28 cellular contexts compared by ENCODE assay signal in the genomic region with DNA sequence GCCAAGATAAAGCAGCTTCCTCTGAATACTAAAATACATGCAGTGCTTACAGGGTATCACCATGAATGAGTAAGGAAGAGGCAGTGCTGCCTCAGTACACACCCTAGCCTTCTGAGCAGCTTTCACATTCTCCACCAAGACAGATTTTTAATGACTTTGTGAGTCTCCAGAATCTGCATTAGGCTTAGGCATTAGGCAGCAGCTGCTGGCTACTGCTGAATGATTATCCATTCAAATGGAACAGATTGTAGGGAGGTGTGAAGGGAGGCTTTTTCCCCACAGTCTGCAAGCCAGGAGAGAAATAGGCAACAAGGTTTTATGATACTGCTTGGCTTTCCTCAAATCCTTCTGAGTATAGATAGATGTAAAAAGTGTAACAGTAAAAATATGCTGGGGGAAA.
DNase-seq lines count a peak whose midpoint lies in the region; ATAC-seq and TF ChIP-seq lines count a peak whose summit lies in the region.
"Had no signal": no experiment of that assay in that cellular context is flagged by ENCODE, and none has a peak within 500 bp of the region (broad histone marks: within the 10 kb centered on the region; RNA-seq: fewer than 3 reads in every experiment).

No MANE protein-coding gene starts in this region.

- peaks cover 8% of the 10 kb centered on the region for H3K4me1 Mint-ChIP-seq in WTC11
- H3K4me1 Mint-ChIP-seq in activated naive CD4-positive, alpha-beta T cell treated with anti-CD3 and anti-CD28 coated beads for 36 hours (ENCODE audit: low read depth) = no peaks in the 10 kb centered on the region
- H3K4me1 Mint-ChIP-seq: CD14-positive monocyte; mesothelial cell of epicardium; naive thymus-derived CD8-positive, alpha-beta T cell had no signal

- no peaks in the 10 kb centered on the region for H3K36me3 Mint-ChIP-seq in WTC11
- H3K36me3 Mint-ChIP-seq in activated naive CD4-positive, alpha-beta T cell treated with anti-CD3 and anti-CD28 coated beads for 36 hours (ENCODE audit: low read depth) = no peaks in the 10 kb centered on the region
- H3K36me3 Mint-ChIP-seq: CD14-positive monocyte; mesothelial cell of epicardium; naive thymus-derived CD8-positive, alpha-beta T cell had no signal

- POLR2A ChIA-PET in WTC11 (lab: Charles Lee) = no interaction called here

- H3K27me3 Mint-ChIP-seq in WTC11 (ENCODE audit: low read depth) = no peaks in the 10 kb centered on the region
- H3K27me3 Mint-ChIP-seq in activated naive CD4-positive, alpha-beta T cell treated with anti-CD3 and anti-CD28 coated beads for 36 hours (ENCODE audit: low read depth) = peaks cover 4% of the 10 kb centered on the region

- CTCF ChIA-PET in WTC11 (lab: Charles Lee) = no interaction called here
- CTCF ChIA-PET in activated naive CD4-positive, alpha-beta T cell treated with anti-CD3 and anti-CD28 coated beads for 36 hours (lab: Charles Lee) = no interaction called here

- DNase-seq in D341Med (ENCODE audit: low spot score) = peak; percentile 65
- DNase-seq in NCI-H1694 (lab: John Stamatoyannopoulos, UW) = peak; percentile 58
- no peak for DNase-seq in WTC11 (ENCODE audit: low spot score)
- peak; percentile 51 for DNase-seq in left kidney (ENCODE audit: low read depth, low spot score)
- no peak for DNase-seq in activated naive CD4-positive, alpha-beta T cell treated with anti-CD3 and anti-CD28 coated beads for 36 hours
- DNase-seq in omental fat pad (ENCODE audit: low spot score) = no peak
- no peak for DNase-seq in NCI-H510A treated with DMSO at 0.1 percent for 48 hours (lab: John Stamatoyannopoulos, UW)
- DNase-seq: activated CD8-positive, alpha-beta T cell treated with anti-CD3 and anti-CD28 coated beads, Interleukin-2, amount 10 ng/mL, durations not matched to agents 7 days and 5 days; activated gamma-delta T cell; activated T-cell treated with anti-CD3 and anti-CD28 coated beads for 4 hours; body of pancreas; head of caudate nucleus; left ventricle myocardium inferior; naive thymus-derived CD8-positive, alpha-beta T cell; NCI-H1436; NK-92 treated with Interleukin-12 subunit alpha and Interleukin-12 subunit beta, amount 100 ng/mL, for 24 hours; right lobe of liver; SIG-M5; stimulated activated CD4-positive, alpha-beta T cell treated with anti-CD3 and anti-CD28 coated beads, Interleukin-12 subunit alpha, Interleukin-12 subunit beta, amount 100 ng/mL, for 4 hours; stimulated activated CD4-positive, alpha-beta T cell treated with anti-CD3 and anti-CD28 coated beads, Interleukin-4, amount 100 ng/mL, for 24 hours; stimulated activated naive CD4-positive, alpha-beta T cell treated with Interleukin-2 at 50 U/mL for 16 hours; uterus had no signal

- TF ChIP-seq CTCF in WTC11 (IDR thresholded peaks at IDR 0.05) (no peak), omental fat pad (IDR thresholded peaks at IDR 0.05) (no peak)

- intact Hi-C loops in activated naive CD4-positive, alpha-beta T cell treated with anti-CD3 and anti-CD28 coated beads for 36 hours (cut with micrococcal nuclease) = no loop called here

- no peaks in the 10 kb centered on the region for H3K9me3 Mint-ChIP-seq in WTC11
- H3K9me3 Mint-ChIP-seq in activated naive CD4-positive, alpha-beta T cell treated with anti-CD3 and anti-CD28 coated beads for 36 hours = no peaks in the 10 kb centered on the region

- ATAC-seq in WTC11 = peak; percentile 73
- ATAC-seq in HG02885 (IDR thresholded peaks at IDR 0.05; ENCODE audit: poor library complexity, unreplicated experiment) = no peak
- no peak for ATAC-seq in omental fat pad (ENCODE audit: low FRiP score)
- ATAC-seq: activated CD4-positive, CD25-positive, alpha-beta regulatory T cell treated with anti-CD3 and anti-CD28 coated beads, Interleukin-2, amount 50 U/mL, for 24 hours; activated CD8-positive, alpha-beta T cell treated with anti-CD3 and anti-CD28 coated beads, Interleukin-2, amount 10 ng/mL, durations not matched to agents 7 days and 5 days; body of pancreas; K562; naive thymus-derived CD8-positive, alpha-beta T cell; Panc1; right lobe of liver had no signal

- H3K27ac Mint-ChIP-seq in WTC11 = 0 out of 2 replicates have a peak overlapping the region, but pooled peaks have one; percentile 41
- no peak overlapping the region for H3K27ac Mint-ChIP-seq in activated naive CD4-positive, alpha-beta T cell treated with anti-CD3 and anti-CD28 coated beads for 36 hours
- H3K27ac Mint-ChIP-seq: activated CD8-positive, alpha-beta T cell treated with anti-CD3 and anti-CD28 coated beads, Interleukin-2, amount 10 ng/mL, durations not matched to agents 7 days and 5 days; CD14-positive monocyte; mesothelial cell of epicardium; naive thymus-derived CD8-positive, alpha-beta T cell had no signal

- no peak overlapping the region for H3K4me3 Mint-ChIP-seq in WTC11
- H3K4me3 Mint-ChIP-seq in activated naive CD4-positive, alpha-beta T cell treated with anti-CD3 and anti-CD28 coated beads for 36 hours = no peak overlapping the region
- H3K4me3 Mint-ChIP-seq: activated CD8-positive, alpha-beta T cell treated with anti-CD3 and anti-CD28 coated beads, Interleukin-2, amount 10 ng/mL, durations not matched to agents 7 days and 5 days; CD14-positive monocyte; mesothelial cell of epicardium; naive thymus-derived CD8-positive, alpha-beta T cell had no signal

TF ChIP-seq in WTC11, 78 proteins besides CTCF, POLR2A, EP300 and RAD21:
- no peak for TF ChIP-seq TCF7 (CRISPR knock-in tag; IDR thresholded peaks at IDR 0.05; ENCODE audit: low read depth)
- no peak for TF ChIP-seq NR1H2 (CRISPR knock-in tag; IDR thresholded peaks at IDR 0.05)
- TF ChIP-seq ZNF423 (CRISPR knock-in tag; IDR thresholded peaks at IDR 0.05) = no peak

Comparison
In these comparisons a context has a peak if more than half of its experiments do, and no peak if none do; other contexts are left out.
1. DNase-seq: peak in D341Med (single experiment), NCI-H1694 (single experiment) and left kidney (single experiment); none in WTC11 (single experiment), activated naive CD4-positive, alpha-beta T cell treated with anti-CD3 and anti-CD28 coated beads for 36 hours (single experiment), omental fat pad (single experiment) and NCI-H510A treated with DMSO at 0.1 percent for 48 hours (single experiment).